ENCODE assay signal across 8 cellular contexts in the genomic region with DNA sequence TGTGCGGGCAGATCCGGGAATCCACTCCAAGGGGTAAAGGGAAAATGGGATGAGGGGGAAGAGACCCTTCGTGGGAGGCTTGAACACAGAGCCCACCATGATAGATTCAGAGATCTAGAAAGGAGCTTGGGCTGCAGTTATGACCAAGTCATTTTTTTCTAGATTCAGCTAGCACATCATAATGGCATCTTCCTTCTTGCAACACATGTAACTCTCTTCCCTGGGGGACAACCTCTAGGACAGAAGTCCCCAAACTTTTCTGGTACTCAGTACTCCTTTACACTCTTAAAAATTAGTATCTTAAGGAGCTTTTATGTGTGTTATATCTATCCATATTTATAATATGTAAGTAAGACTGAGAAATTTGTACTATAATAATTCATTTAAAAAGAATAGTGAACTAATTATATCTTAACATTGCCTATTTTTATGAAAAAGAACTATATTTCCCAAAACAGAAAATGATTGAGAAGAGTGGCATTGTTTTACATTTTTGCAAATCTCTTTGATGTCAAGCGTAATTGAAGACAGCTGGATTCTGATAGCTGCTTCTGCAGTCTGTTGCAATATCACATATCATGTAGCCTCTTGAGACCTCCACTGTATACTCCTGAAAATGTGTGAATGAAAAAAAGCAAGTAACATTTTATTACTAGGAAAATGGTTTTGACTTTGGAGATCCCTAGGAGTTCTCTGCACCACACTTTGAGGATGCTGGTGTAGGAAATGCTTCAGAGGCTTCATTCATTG. TPM values are rescaled to one million over a fixed set of nuclear protein-coding genes. Genes with fewer than 3 reads are reported as not detected.
DNase-seq lines count a peak whose midpoint lies in the region; ATAC-seq and TF ChIP-seq lines count a peak whose summit lies in the region.

No MANE protein-coding gene starts in this region.

- peaks cover 10% of the 10 kb centered on the region for H3K36me3 Mint-ChIP-seq in MCF 10A (ENCODE audit: insufficient read depth, unreplicated experiment)

- ATAC-seq in mucosa of descending colon: no peak
- no peak for ATAC-seq in GM18498 (IDR thresholded peaks at IDR 0.05; ENCODE audit: unreplicated experiment)
- no peak for ATAC-seq in HG02623 (IDR thresholded peaks at IDR 0.05; ENCODE audit: unreplicated experiment)

- H3K36me3 ChIP-seq in A673 (ENCODE audit: insufficient read depth, low read length, poor library complexity, severe bottlenecking) (no peaks in the 10 kb centered on the region), mucosa of descending colon (ENCODE audit: low read depth) (no peaks in the 10 kb centered on the region)

- H3K4me3 ChIP-seq in A673 (ENCODE audit: low read depth, low read length, poor library complexity, severe bottlenecking): peak overlapping the region; percentile 74
- peak overlapping the region; percentile 67 for H3K4me3 ChIP-seq in HL-60 (replicated peaks; ENCODE audit: insufficient read depth, low read length)
- peak overlapping the region; percentile 46 for H3K4me3 ChIP-seq in mucosa of descending colon

- BruUV-seq in A673 (replicated peaks; lab: Mats Ljungman, UMichigan) (TSS peak; percentile 25), MCF 10A (replicated peaks; lab: Mats Ljungman, UMichigan) (TSS peak; percentile 34)

- intact Hi-C loops in A673 (cut with micrococcal nuclease; ENCODE audit: unreplicated experiment): no loop called here
- intact Hi-C loops in MCF 10A (cut with micrococcal nuclease): loop anchor here (2.0 kb wide), 1 partner anchor 41 kb away; no protein-coding TSS in a partner anchor
- intact Hi-C loops in mucosa of descending colon (cut with DNase I, micrococcal nuclease): loop anchor here in 1 of 2 donors (5.0 kb wide), 1 partner anchor 592 kb away; no protein-coding TSS in a partner anchor

- TF ChIP-seq CTCF in A673 (conservative IDR thresholded peaks at IDR 0.05; ENCODE audit: low read depth, low read length) (no peak), HL-60 (IDR thresholded peaks at IDR 0.05; ENCODE audit: insufficient read depth, low read length) (no peak), MCF 10A (IDR thresholded peaks at IDR 0.05; ENCODE audit: unreplicated experiment) (no peak), mucosa of descending colon (IDR thresholded peaks at IDR 0.05) (no peak)

- POLR2A ChIA-PET in A673 (lab: Charles Lee; ENCODE audit: low non-redundant PET): no interaction called here
- POLR2A ChIA-PET in MCF 10A (lab: Yijun Ruan, JAX): interaction anchor here (0.8 to 5.0 kb wide), 15 partner anchors 9 to 644 kb away, joined by 3 to 61 read pairs (median 6); a partner anchor contains a TSS

- peak overlapping the region; percentile 3 for H3K27ac Mint-ChIP-seq in MCF 10A (ENCODE audit: low read depth, unreplicated experiment)

- H3K27me3 Mint-ChIP-seq in MCF 10A (ENCODE audit: insufficient read depth, unreplicated experiment): peaks cover 14% of the 10 kb centered on the region

- peak overlapping the region; percentile 52 for H3K27ac ChIP-seq in A673 (ENCODE audit: low read depth, low read length, poor library complexity, severe bottlenecking)
- no peak overlapping the region for H3K27ac ChIP-seq in HL-60 (replicated peaks)

- CTCF ChIA-PET in A673 (lab: Charles Lee) (interaction anchor here (1.3 kb wide), 1 partner anchor 583 kb away, joined by 4 read pairs; no protein-coding TSS in a partner anchor), MCF 10A (lab: Yijun Ruan, JAX) (interaction anchor here (0.9 to 4.8 kb wide), 7 partner anchors 10 to 204 kb away, joined by 3 to 73 read pairs (median 12); a partner anchor contains a TSS)

- H3K4me1 ChIP-seq in A673 (ENCODE audit: insufficient read depth, low read length, poor library complexity, severe bottlenecking): peaks cover 8% of the 10 kb centered on the region
- H3K4me1 ChIP-seq in mucosa of descending colon (ENCODE audit: low read depth): peaks cover 8% of the 10 kb centered on the region

- H3K9me3 ChIP-seq in A673 (ENCODE audit: low read depth, low read length, poor library complexity, severe bottlenecking) (no peaks in the 10 kb centered on the region), mucosa of descending colon (no peaks in the 10 kb centered on the region)

- H3K9me3 Mint-ChIP-seq in MCF 10A (ENCODE audit: unreplicated experiment): no peaks in the 10 kb centered on the region

- peak overlapping the region; percentile 84 for H3K4me3 Mint-ChIP-seq in MCF 10A (ENCODE audit: unreplicated experiment)

- peaks cover 13% of the 10 kb centered on the region for H3K4me1 Mint-ChIP-seq in MCF 10A (ENCODE audit: insufficient read depth, unreplicated experiment)

- no peak for DNase-seq in A673 (ENCODE audit: low spot score)
- DNase-seq in HL-60 (ENCODE audit: low read depth in 1 of 2, low spot score in 1 of 2): no peak
- no peak for DNase-seq in MCF 10A (ENCODE audit: unreplicated experiment)
- no peak for DNase-seq in mucosa of descending colon
- DNase-seq in NCI-H345 (lab: John Stamatoyannopoulos, UW): no peak
- DNase-seq in NCI-H1694 (lab: John Stamatoyannopoulos, UW): no peak

- H3K27me3 ChIP-seq in A673 (replicated peaks; ENCODE audit: insufficient read depth, low read depth, low read length, poor library complexity) (peaks cover 13% of the 10 kb centered on the region), HL-60 (ENCODE audit: insufficient read depth, poor library complexity, severe bottlenecking) (no peaks in the 10 kb centered on the region)

RNA-seq across cellular contexts. Expression of a gene that starts 0.9 kb away (rescaled TPM):
- 40.0 and 41.7 TPM in 2 replicates for total RNA-seq in A673 (2021)
- 28.6 and 31.4 TPM in 2 replicates for total RNA-seq in MCF 10A (2022)
- 10 to 100 TPM; 30.9 to 50.4 (median 32.6) TPM for total RNA-seq in mucosa of descending colon
